ENCODE assay signal across 25 cellular contexts in genomic region chr17:82280537-82280936, GRCh38. TPM values are rescaled to one million over a fixed set of nuclear protein-coding genes. Genes with fewer than 3 reads are reported as not detected.
"Had no signal": no experiment of that assay in that cellular context is flagged by ENCODE, and none has a peak within 500 bp of the region (broad histone marks: within the 10 kb centered on the region; RNA-seq: fewer than 3 reads in every experiment).

No MANE protein-coding gene starts in this region.

- H3K27ac ChIP-seq: colonic mucosa, foreskin keratinocyte, neural progenitor cell, right lobe of liver had no signal

- H3K9me3 ChIP-seq: colonic mucosa, pancreas, right lobe of liver had no signal

- H3K9me3 Mint-ChIP-seq: activated CD4-positive, alpha-beta T cell treated with anti-CD3 and anti-CD28 coated beads, Interleukin-2, amount 10 ng/mL, durations not matched to agents 24 days and 14 days; activated CD8-positive, alpha-beta T cell treated with anti-CD3 and anti-CD28 coated beads for 36 hours; activated naive CD4-positive, alpha-beta T cell treated with anti-CD3 and anti-CD28 coated beads, Interleukin-2, amount 10 ng/mL, durations not matched to agents 7 days and 5 days; activated naive CD8-positive, alpha-beta T cell treated with anti-CD3 and anti-CD28 coated beads, Interleukin-2, amount 50 U/mL, for 24 hours; activated T-cell treated with anti-CD3 and anti-CD28 coated beads, Interleukin-2, amount 50 U/mL, for 4 hours; memory B cell; neural progenitor cell; stimulated activated memory B cell treated with anti-CD40 and anti-IgM and Interleukin-4, amounts not matched to agents 10 μg/mL and 1 μg/mL and 100 μg/mL, for 72 hours had no signal

- H3K27me3 Mint-ChIP-seq: activated CD8-positive, alpha-beta T cell treated with anti-CD3 and anti-CD28 coated beads for 36 hours; activated naive CD8-positive, alpha-beta T cell treated with anti-CD3 and anti-CD28 coated beads, Interleukin-2, amount 50 U/mL, for 24 hours had no signal

- H3K4me2 ChIP-seq: neural progenitor cell had no signal

- H3K4me3 ChIP-seq: colonic mucosa, neural progenitor cell, pancreas, right lobe of liver had no signal

- H3K9ac ChIP-seq: neural progenitor cell had no signal

- H3K36me3 Mint-ChIP-seq: activated naive CD4-positive, alpha-beta T cell treated with anti-CD3 and anti-CD28 coated beads, Interleukin-2, amount 10 ng/mL, durations not matched to agents 7 days and 5 days; memory B cell; neural progenitor cell; stimulated activated memory B cell treated with anti-CD40 and anti-IgM and Interleukin-4, amounts not matched to agents 10 μg/mL and 1 μg/mL and 100 μg/mL, for 72 hours had no signal

- H3K27ac Mint-ChIP-seq: activated CD4-positive, alpha-beta T cell treated with anti-CD3 and anti-CD28 coated beads, Interleukin-2, amount 10 ng/mL, durations not matched to agents 24 days and 14 days; activated CD8-positive, alpha-beta T cell treated with anti-CD3 and anti-CD28 coated beads for 36 hours; activated naive CD4-positive, alpha-beta T cell treated with anti-CD3 and anti-CD28 coated beads, Interleukin-2, amount 10 ng/mL, durations not matched to agents 7 days and 5 days; activated naive CD8-positive, alpha-beta T cell treated with anti-CD3 and anti-CD28 coated beads, Interleukin-2, amount 50 U/mL, for 24 hours; memory B cell; stimulated activated memory B cell treated with anti-CD40 and anti-IgM and Interleukin-4, amounts not matched to agents 10 μg/mL and 1 μg/mL and 100 μg/mL, for 72 hours had no signal

- ATAC-seq: activated CD8-positive, alpha-beta T cell treated with anti-CD3 and anti-CD28 coated beads for 36 hours; activated naive CD8-positive, alpha-beta T cell treated with anti-CD3 and anti-CD28 coated beads, Interleukin-2, amount 50 U/mL, for 24 hours; activated T-cell treated with anti-CD3 and anti-CD28 coated beads, Interleukin-2, amount 50 U/mL, for 4 hours; foreskin keratinocyte; pancreas; right lobe of liver; stimulated activated memory B cell treated with anti-CD40 and anti-IgM and Interleukin-4, amounts not matched to agents 10 μg/mL and 1 μg/mL and 100 μg/mL, for 72 hours had no signal

- H3K4me1 ChIP-seq: colonic mucosa, right lobe of liver had no signal

- H3K27me3 ChIP-seq: colonic mucosa, foreskin keratinocyte, neural progenitor cell, pancreas, right lobe of liver had no signal

- H2AFZ ChIP-seq: neural progenitor cell had no signal

- H3K4me3 Mint-ChIP-seq: activated CD4-positive, alpha-beta T cell treated with anti-CD3 and anti-CD28 coated beads, Interleukin-2, amount 10 ng/mL, durations not matched to agents 24 days and 14 days; activated CD8-positive, alpha-beta T cell treated with anti-CD3 and anti-CD28 coated beads for 36 hours; activated naive CD4-positive, alpha-beta T cell treated with anti-CD3 and anti-CD28 coated beads, Interleukin-2, amount 10 ng/mL, durations not matched to agents 7 days and 5 days; activated naive CD8-positive, alpha-beta T cell treated with anti-CD3 and anti-CD28 coated beads, Interleukin-2, amount 50 U/mL, for 24 hours; activated T-cell treated with anti-CD3 and anti-CD28 coated beads, Interleukin-2, amount 50 U/mL, for 4 hours; brain; memory B cell; neural progenitor cell; stimulated activated memory B cell treated with anti-CD40 and anti-IgM and Interleukin-4, amounts not matched to agents 10 μg/mL and 1 μg/mL and 100 μg/mL, for 72 hours had no signal

- DNase-seq: activated CD4-positive, alpha-beta T cell treated with anti-CD3 and anti-CD28 coated beads, Interleukin-2, amount 10 ng/mL, durations not matched to agents 24 days and 14 days; activated CD8-positive, alpha-beta T cell treated with anti-CD3 and anti-CD28 coated beads for 36 hours; activated effector memory CD4-positive, alpha-beta T cell treated with Interleukin-2 at 50 U/mL for 16 hours; activated naive CD8-positive, alpha-beta T cell treated with anti-CD3 and anti-CD28 coated beads, Interleukin-2, amount 50 U/mL, for 24 hours; activated T-cell treated with anti-CD3 and anti-CD28 coated beads, Interleukin-2, amount 50 U/mL, for 4 hours; anterior cingulate cortex; caudate nucleus; colonic mucosa; foreskin keratinocyte; glutamatergic neuron; hypothalamus; kidney glomerular epithelial cell; small intestine; stimulated activated CD4-positive, alpha-beta T cell treated with anti-CD3 and anti-CD28 coated beads, Interleukin-4, amount 100 ng/mL, for 24 hours; T-helper 1 cell; T-helper 9 cell had no signal

- H3K36me3 ChIP-seq: colonic mucosa, neural progenitor cell, pancreas, right lobe of liver had no signal

RNA-seq across cellular contexts. Expression of gene CD7, which starts 36.9 kb away (rescaled TPM):
- total RNA-seq: epithelial cell of proximal tubule, foreskin keratinocyte had no signal
- polyA plus RNA-seq: fibroblast of lung, foreskin keratinocyte had no signal
